ENCODE assay signal across 2 cellular contexts in genomic region chr12:109610523-109610922, GRCh38.
A peak's percentile ranks its signal among the peaks of the same experiment; 100 is the strongest.
TF ChIP-seq lines count a peak whose summit lies in the region.

No MANE protein-coding gene starts in this region.

TF ChIP-seq in HEK293, 187 proteins besides CTCF, POLR2A, EP300 and RAD21:
- TF ChIP-seq BCL6B (tag by site-specific recombination; IDR thresholded peaks at IDR 0.05) = no peak
- TF ChIP-seq ZNF341 (tag by site-specific recombination; IDR thresholded peaks at IDR 0.05; ENCODE audit: low read depth) = peak; percentile 67
- no peak for TF ChIP-seq ZNF560 (tag by site-specific recombination; IDR thresholded peaks at IDR 0.05; ENCODE audit: borderline replicate concordance)
- no peak for TF ChIP-seq ZNF548 (tag by site-specific recombination; IDR thresholded peaks at IDR 0.05)
- TF ChIP-seq, protein P1, sequence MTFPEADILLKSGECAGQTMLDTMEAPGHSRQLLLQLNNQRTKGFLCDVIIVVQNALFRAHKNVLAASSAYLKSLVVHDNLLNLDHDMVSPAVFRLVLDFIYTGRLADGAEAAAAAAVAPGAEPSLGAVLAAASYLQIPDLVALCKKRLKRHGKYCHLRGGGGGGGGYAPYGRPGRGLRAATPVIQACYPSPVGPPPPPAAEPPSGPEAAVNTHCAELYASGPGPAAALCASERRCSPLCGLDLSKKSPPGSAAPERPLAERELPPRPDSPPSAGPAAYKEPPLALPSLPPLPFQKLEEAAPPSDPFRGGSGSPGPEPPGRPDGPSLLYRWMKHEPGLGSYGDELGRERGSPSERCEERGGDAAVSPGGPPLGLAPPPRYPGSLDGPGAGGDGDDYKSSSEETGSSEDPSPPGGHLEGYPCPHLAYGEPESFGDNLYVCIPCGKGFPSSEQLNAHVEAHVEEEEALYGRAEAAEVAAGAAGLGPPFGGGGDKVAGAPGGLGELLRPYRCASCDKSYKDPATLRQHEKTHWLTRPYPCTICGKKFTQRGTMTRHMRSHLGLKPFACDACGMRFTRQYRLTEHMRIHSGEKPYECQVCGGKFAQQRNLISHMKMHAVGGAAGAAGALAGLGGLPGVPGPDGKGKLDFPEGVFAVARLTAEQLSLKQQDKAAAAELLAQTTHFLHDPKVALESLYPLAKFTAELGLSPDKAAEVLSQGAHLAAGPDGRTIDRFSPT (tag by site-specific recombination; IDR thresholded peaks at IDR 0.05) = no peak
- TF ChIP-seq ZBTB44 (tag by site-specific recombination; IDR thresholded peaks at IDR 0.05) = no peak
TF ChIP-seq in HEK293: peak in this region for 1.

TF ChIP-seq in K562, 482 proteins besides CTCF, POLR2A, EP300 and RAD21 (continued from another document):
- TF ChIP-seq, protein P2, sequence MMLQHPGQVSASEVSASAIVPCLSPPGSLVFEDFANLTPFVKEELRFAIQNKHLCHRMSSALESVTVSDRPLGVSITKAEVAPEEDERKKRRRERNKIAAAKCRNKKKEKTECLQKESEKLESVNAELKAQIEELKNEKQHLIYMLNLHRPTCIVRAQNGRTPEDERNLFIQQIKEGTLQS (IDR thresholded peaks at IDR 0.05) = 0 out of 2 replicates have a peak, but pooled peaks have one; percentile 22
- TF ChIP-seq, protein P2 (CRISPR knock-in tag; conservative IDR thresholded peaks at IDR 0.05) = no peak
- TF ChIP-seq ZNF274 (IDR thresholded peaks at IDR 0.05; ENCODE audit: borderline replicate concordance, low read depth, low read length) = no peak
- peak; percentile 29; the same call in 1 of the 2 replicates for TF ChIP-seq CEBPG (CRISPR knock-in tag; IDR thresholded peaks at IDR 0.05)
- no peak for TF ChIP-seq CEBPG (tag; conservative IDR thresholded peaks at IDR 0.05 in 1 of 2, IDR thresholded peaks at IDR 0.05 in 1 of 2)
- TF ChIP-seq, protein P3, sequence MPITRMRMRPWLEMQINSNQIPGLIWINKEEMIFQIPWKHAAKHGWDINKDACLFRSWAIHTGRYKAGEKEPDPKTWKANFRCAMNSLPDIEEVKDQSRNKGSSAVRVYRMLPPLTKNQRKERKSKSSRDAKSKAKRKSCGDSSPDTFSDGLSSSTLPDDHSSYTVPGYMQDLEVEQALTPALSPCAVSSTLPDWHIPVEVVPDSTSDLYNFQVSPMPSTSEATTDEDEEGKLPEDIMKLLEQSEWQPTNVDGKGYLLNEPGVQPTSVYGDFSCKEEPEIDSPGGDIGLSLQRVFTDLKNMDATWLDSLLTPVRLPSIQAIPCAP (CRISPR knock-in tag; IDR thresholded peaks at IDR 0.05; ENCODE audit: borderline replicate concordance) = no peak
